In the genomic region with DNA sequence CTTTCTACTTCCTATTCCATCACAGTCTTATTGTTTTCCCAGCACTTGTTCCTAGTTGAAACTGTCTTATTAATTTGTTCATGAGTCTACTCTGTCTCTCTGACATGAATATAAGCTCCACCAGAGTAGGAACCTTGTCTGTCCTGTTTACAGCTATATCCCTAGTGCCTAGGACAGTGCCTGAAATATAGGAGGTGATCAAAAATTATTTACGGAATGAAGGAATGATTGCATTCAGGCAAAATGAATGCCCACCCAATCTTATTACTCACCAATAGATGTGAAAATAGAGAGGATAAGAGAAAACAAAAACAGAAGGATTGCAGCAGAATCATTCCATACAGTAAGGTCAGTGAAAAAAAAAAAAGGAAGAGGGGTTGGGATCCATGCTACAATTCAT, we compare ENCODE assay signal across 9 cellular contexts. TPM values are rescaled to one million over a fixed set of nuclear protein-coding genes. Genes with fewer than 3 reads are reported as not detected.
DNase-seq lines count a peak whose midpoint lies in the region; ATAC-seq, FAIRE-seq and TF ChIP-seq lines count a peak whose summit lies in the region.
"Had no signal": no experiment of that assay in that cellular context is flagged by ENCODE, and none has a peak within 500 bp of the region (broad histone marks: within the 10 kb centered on the region; RNA-seq: fewer than 3 reads in every experiment).

No MANE protein-coding gene starts in this region.

- H3K4me3 Mint-ChIP-seq in H9 (peak overlapping the region; percentile 99 to 100), astrocyte (ENCODE audit: unreplicated experiment) (peak overlapping the region; percentile 99)

- FAIRE-seq in A549 (lab: Jason Lieb, UNC) (no peak), astrocyte (lab: Jason Lieb, UNC) (no peak)

- no peaks in the 10 kb centered on the region for H3K79me1 ChIP-seq in H9 (ENCODE audit: insufficient read depth, low read depth, low read length, poor library complexity, severe bottlenecking)
- H3K79me1 ChIP-seq in mesendoderm (ENCODE audit: low read length) = peaks cover 18% of the 10 kb centered on the region

- no peaks in the 10 kb centered on the region for H3K36me3 ChIP-seq in astrocyte (ENCODE audit: insufficient read depth, low read length)
- no peaks in the 10 kb centered on the region for H3K36me3 ChIP-seq in mesendoderm (ENCODE audit: control insufficient read depth, insufficient read depth, low read length)

- no peak overlapping the region for H2BK12ac ChIP-seq in H9 (ENCODE audit: insufficient read length, low read depth, low read length)

- H2BK120ac ChIP-seq in H9 (ENCODE audit: low read depth, low read length, poor library complexity, severe bottlenecking) (no peak overlapping the region), mesendoderm (ENCODE audit: low read depth, low read length) (no peak overlapping the region)

- no peak for TF ChIP-seq POLR2A in A549 (IDR thresholded peaks at IDR 0.05; ENCODE audit: low read length)

- H3K4me2 ChIP-seq in A549 = peak overlapping the region; percentile 85
- peak overlapping the region; percentile 83 for H3K4me2 ChIP-seq in H9 (ENCODE audit: insufficient read depth, insufficient read length, low read length)
- peak overlapping the region; percentile 94 for H3K4me2 ChIP-seq in astrocyte (ENCODE audit: low read length)
- H3K4me2 ChIP-seq in mesendoderm (ENCODE audit: low read length) = peak overlapping the region; percentile 93

- DNase-seq in A549 (ENCODE audit: low read depth in 1 of 2, low spot score in 1 of 2) = no peak
- DNase-seq in H9 = no peak
- DNase-seq in astrocyte (ENCODE audit: low read depth) = no peak
- DNase-seq in mesendoderm = no peak
- DNase-seq in AG08396 (ENCODE audit: low spot score) = no peak
- DNase-seq in NCI-H2081 treated with DMSO at 0.1 percent for 48 hours (lab: John Stamatoyannopoulos, UW) = no peak
- no peak for DNase-seq in HEK293T (ENCODE audit: extremely low spot score)
- no peak for DNase-seq in NCI-H82 (lab: John Stamatoyannopoulos, UW)
- DNase-seq: NCI-H2171 treated with DMSO at 0.1 percent for 48 hours had no signal

- no peak for TF ChIP-seq RAD21 in A549 (conservative IDR thresholded peaks at IDR 0.05 in 1 of 2, IDR thresholded peaks at IDR 0.05 in 1 of 2)

- H3K56ac ChIP-seq in H9 (ENCODE audit: insufficient read length, low read depth, low read length) = no peak overlapping the region
- peak overlapping the region; percentile 90 for H3K56ac ChIP-seq in mesendoderm (ENCODE audit: low read length)

- H3K27ac Mint-ChIP-seq in H9 (peak overlapping the region in 1 of 3 experiments; percentile 99; a peak in 3 of 7 replicates), astrocyte (ENCODE audit: unreplicated experiment) (peak overlapping the region; percentile 24)

- no peak overlapping the region for H3T11ph ChIP-seq in H9 (ENCODE audit: low read length)

- no peak for ATAC-seq in A549

- H3K4me1 Mint-ChIP-seq in H9 = peaks cover 21 to 24% of the 10 kb centered on the region in 2 experiments
- H3K4me1 Mint-ChIP-seq in astrocyte (ENCODE audit: low read depth, unreplicated experiment) = peaks cover 21% of the 10 kb centered on the region

- no peak overlapping the region for H4K5ac ChIP-seq in H9 (ENCODE audit: insufficient read length, low read depth, low read length)
- H4K5ac ChIP-seq in mesendoderm (ENCODE audit: low read length) = no peak overlapping the region

- H2BK20ac ChIP-seq in H9 (ENCODE audit: low read depth, low read length, poor library complexity, severe bottlenecking) = no peak overlapping the region

- peak overlapping the region; percentile 93 for H3K9ac ChIP-seq in H9 (ENCODE audit: extremely low read depth, insufficient read length, low read length)
- peak overlapping the region; percentile 92 for H3K9ac ChIP-seq in astrocyte (ENCODE audit: low read length)
- peak overlapping the region; percentile 88 for H3K9ac ChIP-seq in mesendoderm (ENCODE audit: low read length)

- H4K20me1 ChIP-seq in H9 (ENCODE audit: control insufficient read depth, insufficient read depth, insufficient read length) (no peaks in the 10 kb centered on the region), astrocyte (ENCODE audit: insufficient read depth, low read length) (peaks cover 22% of the 10 kb centered on the region)

- no peak overlapping the region for H3K14ac ChIP-seq in H9 (ENCODE audit: insufficient read depth, low read length)

- H3K23ac ChIP-seq in H9 (ENCODE audit: insufficient read length, low read depth, low read length) = no peak overlapping the region
- H3K23ac ChIP-seq in mesendoderm (ENCODE audit: low read length) = no peak overlapping the region

- H3K18ac ChIP-seq in H9 (ENCODE audit: insufficient read length, low read depth, low read length) = no peak overlapping the region
- no peak overlapping the region for H3K18ac ChIP-seq in mesendoderm (ENCODE audit: low read length)

- H2AFZ ChIP-seq in H9 (ENCODE audit: low read length) (no peak overlapping the region), astrocyte (ENCODE audit: low read depth, low read length) (no peak overlapping the region)

- TF ChIP-seq EP300 in A549 (IDR thresholded peaks at IDR 0.05) = no peak

- H3K27me3 Mint-ChIP-seq in H9 (ENCODE audit: low read depth) = no peaks in the 10 kb centered on the region
- H3K27me3 Mint-ChIP-seq in astrocyte (ENCODE audit: low read depth, unreplicated experiment) = no peaks in the 10 kb centered on the region

- H2BK5ac ChIP-seq in H9 (ENCODE audit: insufficient read length, low read length) = no peak overlapping the region
- no peak overlapping the region for H2BK5ac ChIP-seq in mesendoderm (ENCODE audit: low read length)

- H3K79me2 ChIP-seq in H9 (ENCODE audit: insufficient read depth, low read length) (peaks cover 29% of the 10 kb centered on the region; the same call in 1 of the 2 replicates), astrocyte (ENCODE audit: insufficient read depth, low read length) (peaks cover 76% of the 10 kb centered on the region), mesendoderm (ENCODE audit: control insufficient read depth, insufficient read depth, low read length) (peaks cover 40% of the 10 kb centered on the region)

- H4K8ac ChIP-seq in H9 (replicated peaks; ENCODE audit: insufficient read length, low read depth, low read length) (no peak overlapping the region), mesendoderm (ENCODE audit: low read depth, low read length) (no peak overlapping the region)

- H2BK15ac ChIP-seq in H9 (ENCODE audit: low read depth, low read length) (no peak overlapping the region), mesendoderm (replicated peaks; ENCODE audit: low read depth) (no peak overlapping the region)

- H3K27me3 ChIP-seq in H9 (ENCODE audit: insufficient read depth, low read length) (no peaks in the 10 kb centered on the region), astrocyte (ENCODE audit: insufficient read depth, low read length) (no peaks in the 10 kb centered on the region), mesendoderm (ENCODE audit: insufficient read depth, low read length, poor library complexity) (no peaks in the 10 kb centered on the region)

- peaks cover 10% of the 10 kb centered on the region for H3K23me2 ChIP-seq in H9 (ENCODE audit: insufficient read length, low read depth, low read length, poor library complexity, severe bottlenecking)

- no peaks in the 10 kb centered on the region for H3K9me3 ChIP-seq in A549
- no peaks in the 10 kb centered on the region for H3K9me3 ChIP-seq in H9 (ENCODE audit: control insufficient read depth, low read depth, low read length)
- no peaks in the 10 kb centered on the region for H3K9me3 ChIP-seq in astrocyte (ENCODE audit: insufficient read depth, low read depth, low read length)

- H3K27ac ChIP-seq in A549 (peak overlapping the region in 1 of 2 experiments; percentile 100; a peak in 3 of 6 replicates), H9 (ENCODE audit: insufficient read length, low read depth, low read length) (no peak overlapping the region), astrocyte (ENCODE audit: low read depth, low read length) (no peak overlapping the region), mesendoderm (ENCODE audit: low read depth, low read length) (no peak overlapping the region)

- H3K4me1 ChIP-seq in A549 (peaks cover 19% of the 10 kb centered on the region), H9 (ENCODE audit: insufficient read depth, low read length) (no peaks in the 10 kb centered on the region), astrocyte (ENCODE audit: insufficient read depth, low read length) (peaks cover 11% of the 10 kb centered on the region), mesendoderm (ENCODE audit: control insufficient read depth, low read depth, low read length) (peaks cover 5% of the 10 kb centered on the region)

- CTCF ChIA-PET in A549 (lab: Yijun Ruan, JAX) (interaction anchor here (0.6 kb wide), 1 partner anchor 314 kb away, joined by 4 read pairs; no protein-coding TSS in a partner anchor), HEK293T (lab: Yijun Ruan, JAX) (interaction anchor here (0.6 kb wide), 1 partner anchor 22 kb away, joined by 3 read pairs; no protein-coding TSS in a partner anchor)

- WGBS in A549 (ENCODE audit: missing lambda C conversion rate) = 92% methylated on average over 1 of the region's 1 CpG
- WGBS in H9 (ENCODE audit: extremely low coverage, insufficient read length, low lambda C conversion rate) = no CpG with 5 or more reads among the region's 1 CpG
- WGBS in mesendoderm (ENCODE audit: extremely low coverage, insufficient coverage, low lambda C conversion rate) = no CpG with 5 or more reads among the region's 1 CpG

- no peak overlapping the region for H4K91ac ChIP-seq in H9 (ENCODE audit: insufficient read length, low read depth, low read length)

- H3K9me3 Mint-ChIP-seq in H9 = no peaks in the 10 kb centered on the region; a peak in 1 of 5 replicates
- no peaks in the 10 kb centered on the region for H3K9me3 Mint-ChIP-seq in astrocyte (ENCODE audit: unreplicated experiment)

- H2AK5ac ChIP-seq in H9 (ENCODE audit: insufficient read length, low read length) (no peak overlapping the region), mesendoderm (ENCODE audit: low read length) (no peak overlapping the region)

- H3K4ac ChIP-seq in H9 (ENCODE audit: low read depth, low read length) (no peak overlapping the region), mesendoderm (ENCODE audit: low read depth, low read length) (no peak overlapping the region)

- POLR2A ChIA-PET in A549 (lab: Yijun Ruan, JAX) (interaction anchor here (3.1 kb wide), 1 partner anchor 21 kb away, joined by 13 read pairs; a partner anchor contains a TSS), HEK293T (lab: Yijun Ruan, JAX) (interaction anchor here (0.6 to 4.0 kb wide), 3 partner anchors 8 to 25 kb away, joined by 3 to 64 read pairs (median 7); a partner anchor contains a TSS)

- TF ChIP-seq CTCF in A549 (IDR thresholded peaks at IDR 0.05) (no peak), H9 (conservative IDR thresholded peaks at IDR 0.05) (no peak), astrocyte (IDR thresholded peaks at IDR 0.05; ENCODE audit: insufficient read depth, low read depth, low read length) (no peak)

- H3K36me3 Mint-ChIP-seq in H9 (ENCODE audit: insufficient read depth in 1 of 3, low read depth in 3 of 3) = peaks cover 9 to 44% (median 30%) of the 10 kb centered on the region in 3 experiments
- peaks cover 9% of the 10 kb centered on the region for H3K36me3 Mint-ChIP-seq in astrocyte (ENCODE audit: low read depth, unreplicated experiment)

- peak overlapping the region; percentile 85 for H3K4me3 ChIP-seq in A549
- peak overlapping the region; percentile 87 for H3K4me3 ChIP-seq in astrocyte (ENCODE audit: insufficient read depth, low read depth, low read length)
- H3K4me3 ChIP-seq in mesendoderm (ENCODE audit: low read length) = peak overlapping the region; percentile 82

RNA-seq across cellular contexts. Expression of a gene that starts 1.1 kb away (rescaled TPM):
- 42.0 and 65.2 TPM in 2 replicates for polyA plus RNA-seq in A549 (2011; rRNA removed)
- 23.7 and 24.4 TPM in 2 replicates for polyA plus RNA-seq in A549 (2012; cell fraction: cytosol; rRNA removed)
- polyA plus RNA-seq in A549 (2012; cell fraction: nucleus; rRNA removed) = 14.6 and 15.0 TPM in 2 replicates
- 54.3 to 61.0 TPM (median 59.7 TPM) in 3 replicates for polyA plus RNA-seq in A549 (2017; fragmentation: RNase III; extraction: RNeasy Plus Mini Kit Qiagen cat#74134 plus additional on column Dnase treatment)
- 11.6 and 23.9 TPM in 2 replicates for polyA minus RNA-seq in A549 (2011; rRNA and poly(A)+ RNA removed)
- total RNA-seq in H9 (2021) = 76.8 and 82.1 TPM in 2 replicates
- 66.8 and 73.0 TPM in 2 replicates for total RNA-seq in astrocyte
- 152 TPM for polyA plus RNA-seq in mesendoderm (2013, experiment 1 of 2)
- polyA plus RNA-seq in mesendoderm (2013, experiment 2 of 2) = 149 TPM

RNA-seq across cellular contexts. Expression of a gene that starts 2.2 kb away (rescaled TPM):
- polyA plus RNA-seq in A549 (2011; rRNA removed) = 47.7 and 63.8 TPM in 2 replicates
- polyA plus RNA-seq in A549 (2012; cell fraction: cytosol; rRNA removed) = 11.2 and 12.1 TPM in 2 replicates
- 3.5 and 6.6 TPM in 2 replicates for polyA plus RNA-seq in A549 (2012; cell fraction: nucleus; rRNA removed)
- 46.8 to 53.7 TPM (median 47.4 TPM) in 3 replicates for polyA plus RNA-seq in A549 (2017; fragmentation: RNase III; extraction: RNeasy Plus Mini Kit Qiagen cat#74134 plus additional on column Dnase treatment)
- 11.0 and 11.2 TPM in 2 replicates for polyA minus RNA-seq in A549 (2011; rRNA and poly(A)+ RNA removed)
- 100 and 106 TPM in 2 replicates for total RNA-seq in H9 (2021)
- total RNA-seq in astrocyte = 47.1 and 51.5 TPM in 2 replicates
- 101 TPM for polyA plus RNA-seq in mesendoderm (2013, experiment 1 of 2)
- 101 TPM for polyA plus RNA-seq in mesendoderm (2013, experiment 2 of 2)

RNA-seq across cellular contexts. Expression of a gene that starts 20.3 kb away (rescaled TPM):
- 12.0 TPM in 2 replicates for polyA plus RNA-seq in A549 (2011; rRNA removed)
- 16.3 and 19.5 TPM in 2 replicates for polyA plus RNA-seq in A549 (2012; cell fraction: cytosol; rRNA removed)
- polyA plus RNA-seq in A549 (2012; cell fraction: nucleus; rRNA removed) = 20.5 and 24.6 TPM in 2 replicates
- polyA plus RNA-seq in A549 (2017; fragmentation: RNase III; extraction: RNeasy Plus Mini Kit Qiagen cat#74134 plus additional on column Dnase treatment) = 9.6 to 11.8 TPM (median 10.9 TPM) in 3 replicates
- polyA minus RNA-seq in A549 (2011; rRNA and poly(A)+ RNA removed) = 7.6 and 10.1 TPM in 2 replicates
- 15.6 and 16.7 TPM in 2 replicates for total RNA-seq in H9 (2021)
- total RNA-seq in astrocyte = 8.6 and 9.5 TPM in 2 replicates
- polyA plus RNA-seq in mesendoderm (2013, experiment 1 of 2) = 9.4 TPM
- 9.2 TPM for polyA plus RNA-seq in mesendoderm (2013, experiment 2 of 2)
